13 cellular contexts compared by ENCODE assay signal in genomic region chr10:43852644-43853214, GRCh38.
"Had no signal": no experiment of that assay in that cellular context is flagged by ENCODE, and none has a peak within 500 bp of the region (broad histone marks: within the 10 kb centered on the region; RNA-seq: fewer than 3 reads in every experiment).

No MANE protein-coding gene starts in this region.

- H3K9me3 Mint-ChIP-seq: central memory CD8-positive, alpha-beta T cell; dendritic cell treated with granulocyte-macrophage colony-stimulating factor and Interleukin-4, amounts not matched to agents 40 ng/mL and 50 ng/mL, for 4 days; stimulated activated naive CD8-positive, alpha-beta T cell treated with anti-CD3 and anti-CD28 coated beads, Interleukin-15, Interleukin-2, amounts not matched to agents 100 ng/mL and 50 ng/mL, for 24 hours had no signal

- H3K4me3 Mint-ChIP-seq: central memory CD8-positive, alpha-beta T cell; dendritic cell treated with granulocyte-macrophage colony-stimulating factor and Interleukin-4, amounts not matched to agents 40 ng/mL and 50 ng/mL, for 4 days; nephron; stimulated activated naive CD8-positive, alpha-beta T cell treated with anti-CD3 and anti-CD28 coated beads, Interleukin-15, Interleukin-2, amounts not matched to agents 100 ng/mL and 50 ng/mL, for 24 hours had no signal

- H3K4me1 Mint-ChIP-seq: central memory CD8-positive, alpha-beta T cell; naive B cell had no signal

- ATAC-seq: left colon, left ventricle myocardium superior had no signal

- FAIRE-seq: small intestine had no signal

- H3K27ac Mint-ChIP-seq: dendritic cell treated with granulocyte-macrophage colony-stimulating factor and Interleukin-4, amounts not matched to agents 40 ng/mL and 50 ng/mL, for 4 days; naive B cell; stimulated activated naive CD8-positive, alpha-beta T cell treated with anti-CD3 and anti-CD28 coated beads, Interleukin-15, Interleukin-2, amounts not matched to agents 100 ng/mL and 50 ng/mL, for 24 hours had no signal

- H3K36me3 Mint-ChIP-seq: naive B cell had no signal

- DNase-seq: esophagus squamous epithelium; foreskin fibroblast; left colon; left ventricle myocardium superior; mesendoderm; naive B cell; small intestine; stimulated activated CD4-positive, alpha-beta T cell treated with anti-CD3 and anti-CD28 coated beads, Interleukin-2, amount 100 ng/mL, for 48 hours; testis had no signal
